19 cellular contexts compared by ENCODE assay signal in genomic region chr4:38870098-38870850, GRCh38. TPM values are rescaled to one million over a fixed set of nuclear protein-coding genes. Genes with fewer than 3 reads are reported as not detected.
DNase-seq lines count a peak whose midpoint lies in the region; ATAC-seq and TF ChIP-seq lines count a peak whose summit lies in the region.
"Had no signal": no experiment of that assay in that cellular context is flagged by ENCODE, and none has a peak within 500 bp of the region (broad histone marks: within the 10 kb centered on the region; RNA-seq: fewer than 3 reads in every experiment).

No MANE protein-coding gene starts in this region.

- no peak for TF ChIP-seq RAD21 in IMR-90 (IDR thresholded peaks at IDR 0.05; ENCODE audit: low read length)

- no peak for ATAC-seq in IMR-90 (ENCODE audit: low read depth)
- no peak for ATAC-seq in thoracic aorta (ENCODE audit: insufficient number of reproducible peaks, low FRiP score, low read depth)
- no peak for ATAC-seq in HG03159 (IDR thresholded peaks at IDR 0.05; ENCODE audit: unreplicated experiment)
- ATAC-seq: activated naive CD8-positive, alpha-beta T cell treated with anti-CD3 and anti-CD28 coated beads, Interleukin-2, amount 50 U/mL, for 24 hours; activated T-cell treated with anti-CD3 and anti-CD28 coated beads, Interleukin-2, amount 50 U/mL, for 72 hours; GM12878; HCT116; left ventricle myocardium superior; sciatic nerve had no signal

- H3K4me1 ChIP-seq in IMR-90 (ENCODE audit: control insufficient read depth, insufficient read depth, low read length): peaks cover 28% of the 10 kb centered on the region
- peaks cover 10% of the 10 kb centered on the region for H3K4me1 ChIP-seq in mesenchymal stem cell (ENCODE audit: control insufficient read depth, insufficient read depth, low read depth, low read length)
- H3K4me1 ChIP-seq in thoracic aorta (ENCODE audit: control insufficient read depth in 1 of 2, low read depth in 2 of 2): peaks cover 14 to 59% of the 10 kb centered on the region in 2 donors

- peaks cover 0 to 5% (median 4%) of the 10 kb centered on the region in 5 experiments for H3K9me3 Mint-ChIP-seq in brain
- H3K9me3 Mint-ChIP-seq: activated CD4-positive, alpha-beta memory T cell treated with anti-CD3 and anti-CD28 coated beads for 36 hours; activated naive CD8-positive, alpha-beta T cell treated with anti-CD3 and anti-CD28 coated beads, Interleukin-2, amount 50 U/mL, for 24 hours had no signal

- peaks cover 12% of the 10 kb centered on the region for H3K9me1 ChIP-seq in IMR-90 (ENCODE audit: insufficient read depth, low read length)

- H3K36me3 Mint-ChIP-seq in brain: peaks cover 22% of the 10 kb centered on the region
- H3K36me3 Mint-ChIP-seq: activated CD4-positive, alpha-beta memory T cell treated with anti-CD3 and anti-CD28 coated beads for 36 hours had no signal

- H2AFZ ChIP-seq in IMR-90 (replicated peaks; ENCODE audit: low read length, poor library complexity) (no peak overlapping the region), mesenchymal stem cell (ENCODE audit: low read depth, low read length) (no peak overlapping the region)

- H3K4me3 ChIP-seq in IMR-90 (ENCODE audit: insufficient read depth, low read depth, low read length): no peak overlapping the region
- peak overlapping the region in 1 of 2 experiments; percentile 92 for H3K4me3 ChIP-seq in mesenchymal stem cell (ENCODE audit: insufficient read depth in 1 of 2, low read depth in 1 of 2, low read length in 2 of 2)
- no peak overlapping the region for H3K4me3 ChIP-seq in thoracic aorta
- H3K4me3 ChIP-seq: GM12878, SK-N-MC had no signal

- H3K27me3 ChIP-seq in IMR-90 (ENCODE audit: control insufficient read depth, insufficient read depth, low read length) (no peaks in the 10 kb centered on the region), mesenchymal stem cell (ENCODE audit: control insufficient read depth in 1 of 2, insufficient read depth in 1 of 2, low read length in 2 of 2) (no peaks in the 10 kb centered on the region), thoracic aorta (replicated peaks; ENCODE audit: insufficient read depth) (no peaks in the 10 kb centered on the region)

- peak overlapping the region in 3 of 5 experiments; percentile 5 to 94 (median 56) for H3K4me3 Mint-ChIP-seq in brain
- H3K4me3 Mint-ChIP-seq: activated CD4-positive, alpha-beta memory T cell treated with anti-CD3 and anti-CD28 coated beads for 36 hours; activated naive CD8-positive, alpha-beta T cell treated with anti-CD3 and anti-CD28 coated beads, Interleukin-2, amount 50 U/mL, for 24 hours; activated T-cell treated with anti-CD3 and anti-CD28 coated beads, Interleukin-2, amount 50 U/mL, for 72 hours had no signal

- peak overlapping the region in 1 of 2 experiments; percentile 37 for H2BK12ac ChIP-seq in mesenchymal stem cell (ENCODE audit: low read length in 2 of 2)

- in situ Hi-C loops in IMR-90 (cut with MboI; ENCODE audit: low sequenced_read_pairs): no loop called here

- no peak overlapping the region for H2AK9ac ChIP-seq in IMR-90 (replicated peaks; ENCODE audit: low read depth, low read length, poor library complexity)

- peaks cover 31% of the 10 kb centered on the region for H3K4me1 Mint-ChIP-seq in brain

- peak overlapping the region; percentile 32; the same call in 1 of the 2 replicates for H3K9ac ChIP-seq in IMR-90 (ENCODE audit: low read depth, low read length)
- H3K9ac ChIP-seq in mesenchymal stem cell (ENCODE audit: low read length): peak overlapping the region; percentile 99

- H4K20me1 ChIP-seq in IMR-90 (ENCODE audit: insufficient read depth, low read length): peaks cover 52% of the 10 kb centered on the region

- peak overlapping the region; percentile 21; the same call in 1 of the 2 replicates for H3K56ac ChIP-seq in IMR-90 (ENCODE audit: extremely low read depth, insufficient read depth, low read length)

- peaks cover 15 to 56% of the 10 kb centered on the region in 2 experiments for H3K79me1 ChIP-seq in IMR-90 (ENCODE audit: low read depth in 1 of 2, low read length in 2 of 2)
- H3K79me1 ChIP-seq in mesenchymal stem cell (replicated peaks; ENCODE audit: low read length, poor library complexity, severe bottlenecking): peaks cover 6% of the 10 kb centered on the region

- DNase-seq in IMR-90 (peak; percentile 30), mesenchymal stem cell (no peak), thoracic aorta (ENCODE audit: low spot score) (no peak), NCI-H2227 (lab: John Stamatoyannopoulos, UW; ENCODE audit: unreplicated experiment) (no peak)
- DNase-seq in activated CD8-positive, alpha-beta memory T cell treated with anti-CD3 and anti-CD28 coated beads, Interleukin-2, amount 50 U/mL, for 4 hours: no peak
- DNase-seq: activated CD4-positive, alpha-beta memory T cell treated with anti-CD3 and anti-CD28 coated beads for 36 hours; activated naive CD8-positive, alpha-beta T cell treated with anti-CD3 and anti-CD28 coated beads, Interleukin-2, amount 50 U/mL, for 24 hours; activated T-cell treated with anti-CD3 and anti-CD28 coated beads, Interleukin-2, amount 50 U/mL, for 72 hours; erythroblast; left ventricle myocardium superior; NCI-H1436; NCI-H446 treated with DMSO at 0.1 percent for 48 hours had no signal

- H3K36me3 ChIP-seq in IMR-90 (ENCODE audit: control insufficient read depth, insufficient read depth, low read length) (peaks cover 18% of the 10 kb centered on the region), mesenchymal stem cell (ENCODE audit: control insufficient read depth in 1 of 2, insufficient read depth in 2 of 2, low read depth in 1 of 2, low read length in 2 of 2) (peaks cover 7 to 50% of the 10 kb centered on the region in 2 experiments), thoracic aorta (no peaks in the 10 kb centered on the region)

- H2BK15ac ChIP-seq in IMR-90 (ENCODE audit: low read depth, low read length) (no peak overlapping the region), mesenchymal stem cell (ENCODE audit: low read depth, poor library complexity, severe bottlenecking) (no peak overlapping the region)

- peak overlapping the region; percentile 43 for H3K4me2 ChIP-seq in IMR-90 (ENCODE audit: low read depth, low read length)
- no peak overlapping the region for H3K4me2 ChIP-seq in mesenchymal stem cell (ENCODE audit: low read length, poor library complexity, severe bottlenecking)

- H2BK20ac ChIP-seq in IMR-90 (ENCODE audit: low read depth, low read length): no peak overlapping the region

- BruUV-seq in IMR-90 (replicated peaks; lab: Mats Ljungman, UMichigan): no TSS peak

- H4K5ac ChIP-seq in IMR-90 (ENCODE audit: low read depth, low read length): no peak overlapping the region

- H3K27ac ChIP-seq in IMR-90 (ENCODE audit: insufficient read depth, low read length) (peak overlapping the region; percentile 35; the same call in 1 of the 2 replicates), mesenchymal stem cell (ENCODE audit: low read length, poor library complexity, severe bottlenecking) (no peak overlapping the region), thoracic aorta (peak overlapping the region; percentile 64 to 96)
- H3K27ac ChIP-seq: SK-N-MC had no signal

- H4K8ac ChIP-seq in IMR-90 (ENCODE audit: low read depth in 2 of 2, low read length in 2 of 2) (no peak overlapping the region), mesenchymal stem cell (ENCODE audit: low read length) (no peak overlapping the region)

- POLR2A ChIA-PET in IMR-90 (lab: Charles Lee; ENCODE audit: unreplicated experiment): no interaction called here

- dilution Hi-C loops in IMR-90 (cut with HindIII; ENCODE audit: low sequenced_read_pairs, unreplicated experiment): no loop called here

- H4K91ac ChIP-seq in IMR-90 (ENCODE audit: insufficient read depth, low read depth, low read length) (no peak overlapping the region; the same call in 1 of the 2 replicates), mesenchymal stem cell (ENCODE audit: low read length) (no peak overlapping the region)

- no peak for TF ChIP-seq POLR2A in IMR-90 (IDR thresholded peaks at IDR 0.05; ENCODE audit: low read depth, low read length)

- TF ChIP-seq CTCF in IMR-90 (conservative IDR thresholded peaks at IDR 0.05; ENCODE audit: low read depth, low read length) (no peak), brain (conservative IDR thresholded peaks at IDR 0.05) (no peak), thoracic aorta (IDR thresholded peaks at IDR 0.05) (no peak)

- H2BK5ac ChIP-seq in IMR-90 (ENCODE audit: low read depth, low read length, poor library complexity, severe bottlenecking) (peak overlapping the region; percentile 23), mesenchymal stem cell (ENCODE audit: low read depth, low read length, poor library complexity, severe bottlenecking) (no peak overlapping the region)

- H3K23ac ChIP-seq in IMR-90 (ENCODE audit: low read depth, low read length): peak overlapping the region; percentile 86
- H3K23ac ChIP-seq in mesenchymal stem cell (ENCODE audit: low read length in 2 of 2): peak overlapping the region in 1 of 2 experiments; percentile 16

- H2AK5ac ChIP-seq in IMR-90 (ENCODE audit: low read depth, low read length) (peak overlapping the region; percentile 31), mesenchymal stem cell (ENCODE audit: low read length, severe bottlenecking) (peak overlapping the region; percentile 13)

- H2BK120ac ChIP-seq in IMR-90 (ENCODE audit: low read depth, low read length): 0 out of 2 replicates have a peak overlapping the region, but pooled peaks have one; percentile 16
- H2BK120ac ChIP-seq in mesenchymal stem cell (ENCODE audit: low read depth, low read length): no peak overlapping the region

- peaks cover 14% of the 10 kb centered on the region for H3K27me3 Mint-ChIP-seq in brain

- CTCF ChIA-PET in IMR-90 (lab: Yijun Ruan, JAX): interaction anchor here (0.6 to 1.1 kb wide), 2 partner anchors 14 to 104 kb away, joined by 3 to 4 read pairs; partner anchors contain the start of gene TLR6

- H3K18ac ChIP-seq in IMR-90 (ENCODE audit: low read depth, low read length): no peak overlapping the region
- no peak overlapping the region for H3K18ac ChIP-seq in mesenchymal stem cell (ENCODE audit: low read depth in 1 of 2, low read length in 2 of 2)

- peak overlapping the region in 2 of 5 experiments; percentile 11 to 36 for H3K27ac Mint-ChIP-seq in brain
- H3K27ac Mint-ChIP-seq: activated CD4-positive, alpha-beta memory T cell treated with anti-CD3 and anti-CD28 coated beads for 36 hours; activated naive CD8-positive, alpha-beta T cell treated with anti-CD3 and anti-CD28 coated beads, Interleukin-2, amount 50 U/mL, for 24 hours; activated T-cell treated with anti-CD3 and anti-CD28 coated beads, Interleukin-2, amount 50 U/mL, for 72 hours had no signal

- 96% methylated on average over 3 of the region's 7 CpGs; no CpG with 5 or more reads in 1 of the 2 experiments for WGBS in IMR-90 (ENCODE audit: extremely low coverage in 2 of 2, insufficient read length in 1 of 2), 2 experiments
- WGBS in mesenchymal stem cell: 77% methylated on average over 7 of the region's 7 CpGs

- H3K14ac ChIP-seq in IMR-90 (replicated peaks; ENCODE audit: low read depth, low read length) (peak overlapping the region; percentile 73), mesenchymal stem cell (ENCODE audit: low read length in 2 of 2) (no peak overlapping the region)

- H3K4ac ChIP-seq in IMR-90 (ENCODE audit: low read depth, low read length): peak overlapping the region; percentile 41
- H3K4ac ChIP-seq in mesenchymal stem cell (ENCODE audit: low read depth in 1 of 2, low read length in 2 of 2): no peak overlapping the region

- H3K9me3 ChIP-seq in IMR-90 (ENCODE audit: control insufficient read depth, insufficient read depth, low read length): no peaks in the 10 kb centered on the region
- H3K9me3 ChIP-seq in mesenchymal stem cell (ENCODE audit: control insufficient read depth, low read length): no peaks in the 10 kb centered on the region
- no peaks in the 10 kb centered on the region for H3K9me3 ChIP-seq in thoracic aorta

- intact Hi-C loops in IMR-90 (cut with micrococcal nuclease): no loop called here

RNA-seq across cellular contexts. Expression of gene FAM114A1, which starts 2.7 kb away (rescaled TPM):
- total RNA-seq in IMR-90 (2012; rRNA removed): 507 and 649 TPM in 2 replicates
- 135 and 152 TPM in 2 replicates for polyA plus RNA-seq in IMR-90 (2012; rRNA removed)
- 212 and 266 TPM in 2 replicates for polyA plus RNA-seq in IMR-90 (2012; cell fraction: cytosol; rRNA removed)
- polyA plus RNA-seq in IMR-90 (2012; cell fraction: nucleus; rRNA removed; ENCODE audit: low replicate concordance): 98.5 and 144 TPM in 2 replicates
- 9.4 TPM for polyA plus RNA-seq in brain (ENCODE audit: insufficient read depth, low read depth, low replicate concordance)
- polyA plus RNA-seq in mesenchymal stem cell (2013, experiment 1 of 2): 166 TPM
- polyA plus RNA-seq in mesenchymal stem cell (2013, experiment 2 of 2): 170 TPM
- total RNA-seq in thoracic aorta: 100 to 1,000 TPM; 148 to 180 TPM
- polyA plus RNA-seq: neural cell had no signal

RNA-seq across cellular contexts. Expression of gene TLR6, which starts 13.7 kb away (rescaled TPM):
- total RNA-seq in IMR-90 (2012; rRNA removed) (3.9 and 4.4 TPM in 2 replicates), thoracic aorta (1 to 10 TPM; 1.8 to 3.5 TPM)
- polyA plus RNA-seq in IMR-90 (2012; rRNA removed) (0.96 and 1.4 TPM in 2 replicates), brain (ENCODE audit: insufficient read depth, low read depth, low replicate concordance) (0.10 TPM)
- 0.26 and 0.27 TPM in 2 replicates for polyA plus RNA-seq in IMR-90 (2012; cell fraction: cytosol; rRNA removed)
- polyA plus RNA-seq in IMR-90 (2012; cell fraction: nucleus; rRNA removed; ENCODE audit: low replicate concordance): 0.40 and 3.5 TPM in 2 replicates
- polyA plus RNA-seq in mesenchymal stem cell (2013, experiment 1 of 2): 3.4 TPM
- 3.2 TPM for polyA plus RNA-seq in mesenchymal stem cell (2013, experiment 2 of 2)
- polyA plus RNA-seq: neural cell had no signal
